ENCODE assay signal across 16 cellular contexts in the genomic region with DNA sequence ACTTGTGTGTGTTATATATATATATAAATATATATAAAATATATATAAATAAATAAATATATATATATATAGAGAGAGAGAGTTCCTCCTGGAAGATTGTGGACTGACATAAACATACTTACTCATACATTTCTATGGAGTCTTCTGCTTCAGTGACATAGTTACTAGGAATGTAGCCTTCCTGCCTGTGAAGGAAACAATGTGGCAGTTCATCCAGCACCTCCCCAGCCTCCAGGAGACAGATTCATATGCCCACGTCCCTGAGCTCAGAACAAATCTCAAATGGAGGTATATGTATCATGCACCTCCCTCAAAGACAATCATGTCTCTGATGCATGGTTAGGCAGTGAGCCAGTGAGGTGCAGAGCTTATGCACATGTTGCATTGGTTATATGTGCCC. TPM values are rescaled to one million over a fixed set of nuclear protein-coding genes. Genes with fewer than 3 reads are reported as not detected.
"Had no signal": no experiment of that assay in that cellular context is flagged by ENCODE, and none has a peak within 500 bp of the region (broad histone marks: within the 10 kb centered on the region; RNA-seq: fewer than 3 reads in every experiment).

No MANE protein-coding gene starts in this region.

- H3K4me1 ChIP-seq: body of pancreas, prostate gland, right atrium auricular region, suprapubic skin, vagina had no signal

- ATAC-seq: body of pancreas; left cardiac atrium; naive thymus-derived CD8-positive, alpha-beta T cell; stimulated activated naive CD8-positive, alpha-beta T cell treated with anti-CD3 and anti-CD28 coated beads, Interleukin-15, amount 100 ng/mL, for 72 hours; T-helper 17 cell had no signal

- H3K4me3 ChIP-seq: body of pancreas, prostate gland, right atrium auricular region, skin epidermis, suprapubic skin, vagina had no signal

- H3K36me3 ChIP-seq: prostate gland, right atrium auricular region, suprapubic skin, vagina, WERI-Rb-1 had no signal

- H3K9me3 ChIP-seq: body of pancreas, prostate gland, right atrium auricular region, suprapubic skin, vagina had no signal

- H3K27ac ChIP-seq: body of pancreas, prostate gland, right atrium auricular region, skin epidermis, suprapubic skin, vagina, WERI-Rb-1 had no signal

- DNase-seq: activated CD4-positive, alpha-beta memory T cell treated with anti-CD3 and anti-CD28 coated beads for 36 hours; activated naive CD4-positive, alpha-beta T cell; activated naive CD8-positive, alpha-beta T cell treated with anti-CD3 and anti-CD28 coated beads, Interleukin-2, amount 10 ng/mL, durations not matched to agents 7 days and 5 days; amygdala; body of pancreas; left cardiac atrium; naive thymus-derived CD8-positive, alpha-beta T cell; stimulated activated naive CD8-positive, alpha-beta T cell treated with anti-CD3 and anti-CD28 coated beads, Interleukin-15, amount 100 ng/mL, for 72 hours; T-helper 17 cell; WERI-Rb-1 had no signal

RNA-seq across cellular contexts. Expression of a gene that starts 26.0 kb away (rescaled TPM):
- total RNA-seq: osteocyte had no signal
